Comparison of ENCODE assay signal across 8 cellular contexts in genomic region chr22:42439821-42440674, GRCh38.
DNase-seq lines count a peak whose midpoint lies in the region; ATAC-seq and TF ChIP-seq lines count a peak whose summit lies in the region.

No MANE protein-coding gene starts in this region.

- ATAC-seq in GM18502 (IDR thresholded peaks at IDR 0.05; ENCODE audit: poor library complexity, unreplicated experiment) (no peak), HG02798 (IDR thresholded peaks at IDR 0.05; ENCODE audit: poor library complexity, unreplicated experiment) (no peak)

- TF ChIP-seq CTCF in GM10266 (IDR thresholded peaks at IDR 0.05; ENCODE audit: control insufficient read depth, insufficient read depth, low read depth, missing control alignments) (no peak), cardiac fibroblast (IDR thresholded peaks at IDR 0.05; ENCODE audit: low read depth, low read length) (no peak)

- H3K4me3 ChIP-seq in cardiac fibroblast (replicated peaks in 1 of 2; ENCODE audit: low read depth in 2 of 2, low read length in 2 of 2) = peak overlapping the region in 1 of 2 donors; percentile 36

- DNase-seq in GM10266 (ENCODE audit: extremely low spot score) (peak; percentile 47), NAMALWA (ENCODE audit: low spot score) (peak; percentile 59), cardiac fibroblast (ENCODE audit: low read depth in 2 of 2) (peak; percentile 42 to 48), pons (ENCODE audit: low spot score) (peak; percentile 52), NCI-H510A (lab: John Stamatoyannopoulos, UW) (no peak), HuH-7.5 (ENCODE audit: low spot score) (no peak)

Comparison
In these comparisons a context has a peak if more than half of its experiments do, and no peak if none do; other contexts are left out.
1. DNase-seq: peak in GM10266 (single experiment), NAMALWA (single experiment), cardiac fibroblast (2 of 2) and pons (single experiment); none in NCI-H510A (single experiment) and HuH-7.5 (single experiment).